12 cellular contexts compared by ENCODE assay signal in genomic region chr11:126628790-126629621, GRCh38.
DNase-seq lines count a peak whose midpoint lies in the region; ATAC-seq and TF ChIP-seq lines count a peak whose summit lies in the region.
"Had no signal": no experiment of that assay in that cellular context is flagged by ENCODE, and none has a peak within 500 bp of the region (broad histone marks: within the 10 kb centered on the region; RNA-seq: fewer than 3 reads in every experiment).

No MANE protein-coding gene starts in this region.

- in situ Hi-C loops in astrocyte of the spinal cord (cut with HindIII; ENCODE audit: low sequenced_read_pairs), result no loop called here

- peak; percentile 2 for TF ChIP-seq CTCF in astrocyte of the spinal cord (IDR thresholded peaks at IDR 0.05; ENCODE audit: low read depth, low read length)

- H3K4me3 ChIP-seq in astrocyte of the spinal cord (ENCODE audit: low read depth, low read length), result no peak overlapping the region

- ATAC-seq in HG02885 (IDR thresholded peaks at IDR 0.05; ENCODE audit: poor library complexity, unreplicated experiment) (no peak), HG02642 (IDR thresholded peaks at IDR 0.05; ENCODE audit: poor library complexity, unreplicated experiment) (no peak)
- ATAC-seq: stimulated activated effector memory CD8-positive, alpha-beta T cell treated with anti-CD3 and anti-CD28 coated beads, Interleukin-12 subunit alpha, Interleukin-12 subunit beta, amount 100 ng/mL, for 72 hours had no signal

- peak; percentile 92 for DNase-seq in AG20443 (ENCODE audit: low spot score)
- DNase-seq in NCI-H146 treated with DMSO at 0.1 percent for 48 hours (lab: John Stamatoyannopoulos, UW; ENCODE audit: unreplicated experiment), result peak; percentile 69
- DNase-seq in astrocyte of the spinal cord (ENCODE audit: low read depth, low spot score), result no peak
- DNase-seq in midbrain (lab: John Stamatoyannopoulos, UW), result peak; percentile 69
- no peak for DNase-seq in activated CD8-positive, alpha-beta memory T cell treated with anti-CD3 and anti-CD28 coated beads, Interleukin-2, amount 50 U/mL, for 48 hours
- DNase-seq in SHP77 (lab: John Stamatoyannopoulos, UW), result no peak
- DNase-seq: CD4-positive, alpha-beta memory T cell; stimulated activated CD4-positive, alpha-beta T cell treated with anti-CD3 and anti-CD28 coated beads, Interleukin-12 subunit alpha, Interleukin-12 subunit beta, amount 100 ng/mL, for 4 hours; T1000 had no signal

Comparison
In these comparisons a context has a peak if more than half of its experiments do, and no peak if none do; other contexts are left out.
1. DNase-seq: peak in AG20443 (single experiment), NCI-H146 treated with DMSO at 0.1 percent for 48 hours (single experiment) and midbrain (single experiment); none in astrocyte of the spinal cord (single experiment), activated CD8-positive, alpha-beta memory T cell treated with anti-CD3 and anti-CD28 coated beads, Interleukin-2, amount 50 U/mL, for 48 hours (single experiment) and SHP77 (0 of 2).